ENCODE assay signal across 8 cellular contexts in the genomic region with DNA sequence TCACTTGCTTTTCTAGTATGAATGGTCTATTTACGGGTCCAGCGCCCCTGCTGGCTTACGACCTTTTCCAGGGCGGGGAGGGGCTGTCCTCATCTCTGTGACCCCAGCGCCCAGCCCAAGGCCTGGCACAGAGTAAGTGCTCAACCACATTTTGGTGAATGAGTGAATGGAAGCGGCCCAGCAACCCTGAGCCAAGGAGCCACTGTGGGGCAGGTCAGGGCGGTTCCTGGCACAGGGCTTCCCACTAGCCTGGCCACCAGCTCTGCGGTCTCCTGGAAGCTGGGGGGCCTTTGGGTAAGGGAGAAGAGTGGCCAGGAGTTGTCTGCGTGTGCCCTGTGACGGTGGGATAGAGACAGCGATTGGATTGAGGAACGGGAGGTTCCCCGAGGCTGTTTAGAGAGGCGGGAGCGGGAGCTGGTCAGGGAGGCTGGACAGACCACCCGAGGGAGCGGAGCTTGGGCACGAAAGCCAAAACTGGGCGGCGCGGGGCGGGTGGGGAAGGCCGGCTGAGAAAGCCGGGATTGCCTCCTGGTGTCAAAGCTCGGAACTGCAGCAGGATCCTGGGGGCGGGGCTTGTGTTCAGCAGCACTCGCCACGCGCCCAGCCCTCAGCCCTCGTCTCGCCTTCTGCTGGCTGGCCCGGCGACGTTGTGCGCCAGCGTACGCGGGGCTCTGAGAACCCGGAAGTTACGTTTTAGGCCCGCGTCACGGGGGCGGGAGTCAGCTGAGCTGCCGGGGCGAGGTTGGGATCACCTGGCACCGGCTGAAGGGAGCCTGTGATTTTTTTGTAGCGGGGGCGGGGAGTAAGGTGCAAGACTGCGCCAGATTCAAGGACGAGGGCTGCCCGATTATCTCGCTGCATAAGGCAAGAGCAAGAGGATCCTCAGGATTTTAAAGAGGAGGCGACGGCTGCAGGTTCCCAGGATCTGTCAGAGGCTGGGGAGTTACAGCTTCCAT. TPM values are rescaled to one million over a fixed set of nuclear protein-coding genes. Genes with fewer than 3 reads are reported as not detected.
DNase-seq lines count a peak whose midpoint lies in the region; ATAC-seq and TF ChIP-seq lines count a peak whose summit lies in the region.

A gene with protein sequence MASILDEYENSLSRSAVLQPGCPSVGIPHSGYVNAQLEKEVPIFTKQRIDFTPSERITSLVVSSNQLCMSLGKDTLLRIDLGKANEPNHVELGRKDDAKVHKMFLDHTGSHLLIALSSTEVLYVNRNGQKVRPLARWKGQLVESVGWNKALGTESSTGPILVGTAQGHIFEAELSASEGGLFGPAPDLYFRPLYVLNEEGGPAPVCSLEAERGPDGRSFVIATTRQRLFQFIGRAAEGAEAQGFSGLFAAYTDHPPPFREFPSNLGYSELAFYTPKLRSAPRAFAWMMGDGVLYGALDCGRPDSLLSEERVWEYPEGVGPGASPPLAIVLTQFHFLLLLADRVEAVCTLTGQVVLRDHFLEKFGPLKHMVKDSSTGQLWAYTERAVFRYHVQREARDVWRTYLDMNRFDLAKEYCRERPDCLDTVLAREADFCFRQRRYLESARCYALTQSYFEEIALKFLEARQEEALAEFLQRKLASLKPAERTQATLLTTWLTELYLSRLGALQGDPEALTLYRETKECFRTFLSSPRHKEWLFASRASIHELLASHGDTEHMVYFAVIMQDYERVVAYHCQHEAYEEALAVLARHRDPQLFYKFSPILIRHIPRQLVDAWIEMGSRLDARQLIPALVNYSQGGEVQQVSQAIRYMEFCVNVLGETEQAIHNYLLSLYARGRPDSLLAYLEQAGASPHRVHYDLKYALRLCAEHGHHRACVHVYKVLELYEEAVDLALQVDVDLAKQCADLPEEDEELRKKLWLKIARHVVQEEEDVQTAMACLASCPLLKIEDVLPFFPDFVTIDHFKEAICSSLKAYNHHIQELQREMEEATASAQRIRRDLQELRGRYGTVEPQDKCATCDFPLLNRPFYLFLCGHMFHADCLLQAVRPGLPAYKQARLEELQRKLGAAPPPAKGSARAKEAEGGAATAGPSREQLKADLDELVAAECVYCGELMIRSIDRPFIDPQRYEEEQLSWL (plus strand): TSS at position 718 of the 956 bp plus-strand sequence. CDS start 319 bp downstream, outside the sequence.

- peaks cover 0 to 28% of the 10 kb centered on the region in 2 donors for H3K36me3 ChIP-seq in adrenal gland (replicated peaks in 1 of 2)
- H3K36me3 ChIP-seq in heart left ventricle, result peaks cover 0 to 35% (median 30%) of the 10 kb centered on the region in 9 donors

- H3K4me3 ChIP-seq in adrenal gland (peak within 1 kb of the TSS; percentile 35 to 69 (median 50)), heart left ventricle (peak within 1 kb of the TSS; percentile 60 to 99 (median 78))

- in situ Hi-C loops in GM13976 (cut with MboI; ENCODE audit: low sequenced_read_pairs, unreplicated experiment), result loop anchor here (5.0 kb wide), 1 partner anchor 42 kb away; no protein-coding TSS in a partner anchor

- H3K27me3 ChIP-seq in adrenal gland, result no peaks in the 10 kb centered on the region
- H3K27me3 ChIP-seq in heart left ventricle, result no peaks in the 10 kb centered on the region

- peak; percentile 54 to 87 for TF ChIP-seq POLR2A in adrenal gland (IDR thresholded peaks at IDR 0.05)
- peak in 1 of 2 donors; percentile 74 for TF ChIP-seq POLR2A in heart left ventricle (IDR thresholded peaks at IDR 0.05)

- no peaks in the 10 kb centered on the region for H3K9me3 Mint-ChIP-seq in progenitor cell of endocrine pancreas (ENCODE audit: low read depth)

- peaks cover 3% of the 10 kb centered on the region for H3K27me3 Mint-ChIP-seq in progenitor cell of endocrine pancreas

- intact Hi-C loops in adrenal gland (cut with DNase I) (loop anchor here (2.0 to 10.0 kb wide), 4 partner anchors 35 to 199 kb away; a partner anchor contains a TSS), heart left ventricle (cut with DNase I) (loop anchor here (1.0 to 10.0 kb wide), 20 partner anchors 35 to 572 kb away; a partner anchor contains a TSS)

- WGBS in adrenal gland, 4 donors, result 2 to 4% (median 3%) methylated on average over 36 to 55 of the region's 55 CpGs
- WGBS in heart left ventricle, 4 donors, result 1 to 8% (median 3%) methylated on average over 25 to 55 of the region's 55 CpGs

- DNase-seq in GM13976 (ENCODE audit: low spot score) (peak; percentile 96), NCI-H146 (lab: John Stamatoyannopoulos, UW) (peak; percentile 94), T-helper 1 cell (peak; percentile 97 to 98 (median 98)), adrenal gland (peak; percentile 98 to 99 (median 99)), heart left ventricle (peak; percentile 98 to 99 (median 99)), progenitor cell of endocrine pancreas (ENCODE audit: low spot score, unreplicated experiment) (peak; percentile 99), ureter (ENCODE audit: low spot score) (peak; percentile 99)

- peaks cover 11% of the 10 kb centered on the region for H3K36me3 Mint-ChIP-seq in progenitor cell of endocrine pancreas (ENCODE audit: insufficient read depth)

- H3K27ac ChIP-seq in adrenal gland, result peak within 1 kb of the TSS; percentile 81 to 96 (median 88)
- peak within 1 kb of the TSS in 11 of 12 donors; percentile 82 to 96 (median 88) for H3K27ac ChIP-seq in heart left ventricle

- peak within 1 kb of the TSS; percentile 99 for H3K4me3 Mint-ChIP-seq in progenitor cell of endocrine pancreas (ENCODE audit: low read depth)

- peaks cover 11% of the 10 kb centered on the region for H3K4me1 Mint-ChIP-seq in progenitor cell of endocrine pancreas (ENCODE audit: low read depth)

- peak within 1 kb of the TSS; percentile 98 for H3K27ac Mint-ChIP-seq in progenitor cell of endocrine pancreas

- H3K4me1 ChIP-seq in adrenal gland (replicated peaks in 1 of 2) (peaks cover 0 to 18% of the 10 kb centered on the region in 2 donors), heart left ventricle (peaks cover 0 to 24% (median 14%) of the 10 kb centered on the region in 12 donors)

- H3K9me3 ChIP-seq in adrenal gland (replicated peaks in 1 of 3) (no peaks in the 10 kb centered on the region), heart left ventricle (no peaks in the 10 kb centered on the region)

- ATAC-seq in HG02870 (IDR thresholded peaks at IDR 0.05; ENCODE audit: unreplicated experiment), result peak; percentile 84
- peak; percentile 97 to 99 (median 98) for ATAC-seq in heart left ventricle

- TF ChIP-seq CTCF in GM13976 (IDR thresholded peaks at IDR 0.05; ENCODE audit: borderline replicate concordance, control extremely low read depth, extremely low read depth, insufficient read depth, missing control alignments) (peak; percentile 96), adrenal gland (IDR thresholded peaks at IDR 0.05) (peak; percentile 93 to 99 (median 97)), heart left ventricle (IDR thresholded peaks at IDR 0.05) (peak; percentile 96 to 99 (median 98)), progenitor cell of endocrine pancreas (IDR thresholded peaks at IDR 0.05; ENCODE audit: unreplicated experiment) (peak; percentile 81)

RNA-seq across cellular contexts. Expression of the gene that starts here (rescaled TPM):
- total RNA-seq in adrenal gland (10 to 100 TPM; 22.4 to 43.4 (median 35.0) TPM), heart left ventricle (10 to 100 TPM; 18.0 to 29.2 (median 23.1) TPM), progenitor cell of endocrine pancreas (27.4 and 28.9 TPM in 2 replicates), ureter (30.0 TPM)
- polyA plus RNA-seq in adrenal gland (10 to 100 TPM in 1 of 3 donors, 1 to 10 TPM in 2; 8.9 to 16.0 (median 10.0) TPM), heart left ventricle (10 to 100 TPM; 14.7 to 21.3 TPM)

Comparison
In these comparisons a context has a peak if more than half of its experiments do, and no peak if none do; other contexts are left out.
1. Peak in every context shown above with its lines: DNase-seq, ATAC-seq, H3K4me3 ChIP-seq and H3K27ac ChIP-seq.